In the genomic region with DNA sequence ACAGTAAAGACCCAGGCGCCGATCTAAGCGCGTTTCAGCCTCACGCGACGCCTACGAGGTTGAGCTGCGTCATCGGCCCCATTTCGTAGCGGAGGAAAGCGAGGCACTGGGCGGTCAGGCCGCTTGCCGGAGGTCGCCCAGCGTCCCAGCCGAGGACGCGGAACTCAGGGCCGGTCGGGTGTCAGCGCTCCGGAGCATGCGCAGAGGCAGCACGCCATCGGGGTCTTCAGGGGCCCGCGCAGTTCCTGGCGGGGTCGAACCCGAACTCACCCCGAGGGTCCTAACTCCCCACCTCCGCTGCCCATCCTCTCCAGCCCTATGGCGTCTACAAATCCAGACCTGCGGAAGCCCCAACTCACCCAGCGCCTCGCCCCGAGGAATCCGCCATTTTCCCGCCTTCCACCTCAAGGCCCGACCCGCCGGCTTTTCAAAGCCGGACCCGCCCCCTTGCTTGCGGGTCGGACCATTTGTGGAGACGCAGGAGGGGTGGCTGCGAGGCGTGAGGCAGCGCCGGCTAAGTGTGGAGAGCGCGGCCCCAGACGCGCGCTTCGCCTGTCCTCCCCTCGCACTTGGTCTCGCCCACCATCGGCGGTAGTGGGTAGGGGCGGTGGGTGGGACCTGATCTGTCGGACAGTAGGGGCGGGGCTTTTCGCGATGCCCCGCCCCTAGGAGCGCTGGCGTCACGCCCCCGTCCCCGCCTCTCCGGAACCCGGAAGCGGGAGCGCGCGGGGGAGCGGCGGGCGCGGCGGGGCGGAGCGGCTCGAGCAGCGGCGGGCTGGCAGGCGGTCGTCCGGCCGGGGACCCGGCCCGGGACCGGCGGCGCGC, we compare ENCODE assay signal across 1 cellular context.
TF ChIP-seq lines count a peak whose summit lies in the region.

A gene with protein sequence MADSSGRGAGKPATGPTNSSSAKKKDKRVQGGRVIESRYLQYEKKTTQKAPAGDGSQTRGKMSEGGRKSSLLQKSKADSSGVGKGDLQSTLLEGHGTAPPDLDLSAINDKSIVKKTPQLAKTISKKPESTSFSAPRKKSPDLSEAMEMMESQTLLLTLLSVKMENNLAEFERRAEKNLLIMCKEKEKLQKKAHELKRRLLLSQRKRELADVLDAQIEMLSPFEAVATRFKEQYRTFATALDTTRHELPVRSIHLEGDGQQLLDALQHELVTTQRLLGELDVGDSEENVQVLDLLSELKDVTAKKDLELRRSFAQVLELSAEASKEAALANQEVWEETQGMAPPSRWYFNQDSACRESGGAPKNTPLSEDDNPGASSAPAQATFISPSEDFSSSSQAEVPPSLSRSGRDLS (minus strand): TSS at position 418 of the 825 bp plus-strand sequence. CDS start 30 bp downstream, at position 388.
A gene with protein sequence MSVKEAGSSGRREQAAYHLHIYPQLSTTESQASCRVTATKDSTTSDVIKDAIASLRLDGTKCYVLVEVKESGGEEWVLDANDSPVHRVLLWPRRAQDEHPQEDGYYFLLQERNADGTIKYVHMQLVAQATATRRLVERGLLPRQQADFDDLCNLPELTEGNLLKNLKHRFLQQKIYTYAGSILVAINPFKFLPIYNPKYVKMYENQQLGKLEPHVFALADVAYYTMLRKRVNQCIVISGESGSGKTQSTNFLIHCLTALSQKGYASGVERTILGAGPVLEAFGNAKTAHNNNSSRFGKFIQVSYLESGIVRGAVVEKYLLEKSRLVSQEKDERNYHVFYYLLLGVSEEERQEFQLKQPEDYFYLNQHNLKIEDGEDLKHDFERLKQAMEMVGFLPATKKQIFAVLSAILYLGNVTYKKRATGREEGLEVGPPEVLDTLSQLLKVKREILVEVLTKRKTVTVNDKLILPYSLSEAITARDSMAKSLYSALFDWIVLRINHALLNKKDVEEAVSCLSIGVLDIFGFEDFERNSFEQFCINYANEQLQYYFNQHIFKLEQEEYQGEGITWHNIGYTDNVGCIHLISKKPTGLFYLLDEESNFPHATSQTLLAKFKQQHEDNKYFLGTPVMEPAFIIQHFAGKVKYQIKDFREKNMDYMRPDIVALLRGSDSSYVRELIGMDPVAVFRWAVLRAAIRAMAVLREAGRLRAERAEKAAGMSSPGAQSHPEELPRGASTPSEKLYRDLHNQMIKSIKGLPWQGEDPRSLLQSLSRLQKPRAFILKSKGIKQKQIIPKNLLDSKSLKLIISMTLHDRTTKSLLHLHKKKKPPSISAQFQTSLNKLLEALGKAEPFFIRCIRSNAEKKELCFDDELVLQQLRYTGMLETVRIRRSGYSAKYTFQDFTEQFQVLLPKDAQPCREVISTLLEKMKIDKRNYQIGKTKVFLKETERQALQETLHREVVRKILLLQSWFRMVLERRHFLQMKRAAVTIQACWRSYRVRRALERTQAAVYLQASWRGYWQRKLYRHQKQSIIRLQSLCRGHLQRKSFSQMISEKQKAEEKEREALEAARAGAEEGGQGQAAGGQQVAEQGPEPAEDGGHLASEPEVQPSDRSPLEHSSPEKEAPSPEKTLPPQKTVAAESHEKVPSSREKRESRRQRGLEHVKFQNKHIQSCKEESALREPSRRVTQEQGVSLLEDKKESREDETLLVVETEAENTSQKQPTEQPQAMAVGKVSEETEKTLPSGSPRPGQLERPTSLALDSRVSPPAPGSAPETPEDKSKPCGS (N-terminal part only) (plus strand): TSS at position 743 of the 825 bp plus-strand sequence. CDS start 25,941 bp downstream, outside the sequence.

TF ChIP-seq in HepG2, 621 proteins besides CTCF, POLR2A, EP300 and RAD21 (continued from another document and continues in another):
- peak; percentile 76 for TF ChIP-seq ZBTB14 (CRISPR knock-in tag; IDR thresholded peaks at IDR 0.05)
- peak; percentile 75; the same call in 1 of the 2 replicates for TF ChIP-seq HOXA3 (CRISPR knock-in tag; IDR thresholded peaks at IDR 0.05)
- TF ChIP-seq TRIM22 (IDR thresholded peaks at IDR 0.05), result no peak
- 0 out of 2 replicates have a peak, but pooled peaks have one; percentile 11 for TF ChIP-seq HES4 (CRISPR knock-in tag; IDR thresholded peaks at IDR 0.05; ENCODE audit: borderline replicate concordance)
- TF ChIP-seq, protein P1, sequence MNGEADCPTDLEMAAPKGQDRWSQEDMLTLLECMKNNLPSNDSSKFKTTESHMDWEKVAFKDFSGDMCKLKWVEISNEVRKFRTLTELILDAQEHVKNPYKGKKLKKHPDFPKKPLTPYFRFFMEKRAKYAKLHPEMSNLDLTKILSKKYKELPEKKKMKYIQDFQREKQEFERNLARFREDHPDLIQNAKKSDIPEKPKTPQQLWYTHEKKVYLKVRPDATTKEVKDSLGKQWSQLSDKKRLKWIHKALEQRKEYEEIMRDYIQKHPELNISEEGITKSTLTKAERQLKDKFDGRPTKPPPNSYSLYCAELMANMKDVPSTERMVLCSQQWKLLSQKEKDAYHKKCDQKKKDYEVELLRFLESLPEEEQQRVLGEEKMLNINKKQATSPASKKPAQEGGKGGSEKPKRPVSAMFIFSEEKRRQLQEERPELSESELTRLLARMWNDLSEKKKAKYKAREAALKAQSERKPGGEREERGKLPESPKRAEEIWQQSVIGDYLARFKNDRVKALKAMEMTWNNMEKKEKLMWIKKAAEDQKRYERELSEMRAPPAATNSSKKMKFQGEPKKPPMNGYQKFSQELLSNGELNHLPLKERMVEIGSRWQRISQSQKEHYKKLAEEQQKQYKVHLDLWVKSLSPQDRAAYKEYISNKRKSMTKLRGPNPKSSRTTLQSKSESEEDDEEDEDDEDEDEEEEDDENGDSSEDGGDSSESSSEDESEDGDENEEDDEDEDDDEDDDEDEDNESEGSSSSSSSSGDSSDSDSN (CRISPR knock-in tag; IDR thresholded peaks at IDR 0.05), result peak; percentile 82
- TF ChIP-seq ZNF670 (CRISPR knock-in tag; IDR thresholded peaks at IDR 0.05; ENCODE audit: borderline replicate concordance), result peak; percentile 90
- TF ChIP-seq ZNF33B (CRISPR knock-in tag; IDR thresholded peaks at IDR 0.05), result no peak
- TF ChIP-seq PATZ1 (CRISPR knock-in tag; IDR thresholded peaks at IDR 0.05), result peak; percentile 29
- no peak for TF ChIP-seq GTF2F1 (IDR thresholded peaks at IDR 0.05; ENCODE audit: low read length)
- TF ChIP-seq MED1 (CRISPR knock-in tag; IDR thresholded peaks at IDR 0.05), result peak; percentile 68
- TF ChIP-seq ZSCAN25 (CRISPR knock-in tag; IDR thresholded peaks at IDR 0.05), result no peak
- TF ChIP-seq POLR2G (IDR thresholded peaks at IDR 0.05; ENCODE audit: low read depth, low read length), result peak; percentile 72
- TF ChIP-seq MEF2D (CRISPR knock-in tag; IDR thresholded peaks at IDR 0.05), result 0 out of 2 replicates have a peak, but pooled peaks have one; percentile 50
- TF ChIP-seq POGZ (CRISPR knock-in tag; IDR thresholded peaks at IDR 0.05), result peak; percentile 88
- no peak for TF ChIP-seq HNF4G (IDR thresholded peaks at IDR 0.05; ENCODE audit: borderline replicate concordance, low read depth, low read length)
- no peak for TF ChIP-seq HNF4G (CRISPR knock-in tag; IDR thresholded peaks at IDR 0.05; ENCODE audit: borderline replicate concordance, low read depth)
- TF ChIP-seq, protein P2, sequence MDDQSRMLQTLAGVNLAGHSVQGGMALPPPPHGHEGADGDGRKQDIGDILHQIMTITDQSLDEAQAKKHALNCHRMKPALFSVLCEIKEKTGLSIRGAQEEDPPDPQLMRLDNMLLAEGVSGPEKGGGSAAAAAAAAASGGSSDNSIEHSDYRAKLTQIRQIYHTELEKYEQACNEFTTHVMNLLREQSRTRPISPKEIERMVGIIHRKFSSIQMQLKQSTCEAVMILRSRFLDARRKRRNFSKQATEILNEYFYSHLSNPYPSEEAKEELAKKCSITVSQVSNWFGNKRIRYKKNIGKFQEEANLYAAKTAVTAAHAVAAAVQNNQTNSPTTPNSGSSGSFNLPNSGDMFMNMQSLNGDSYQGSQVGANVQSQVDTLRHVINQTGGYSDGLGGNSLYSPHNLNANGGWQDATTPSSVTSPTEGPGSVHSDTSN (CRISPR knock-in tag; IDR thresholded peaks at IDR 0.05; ENCODE audit: borderline replicate concordance), result no peak
- peak; percentile 89 for TF ChIP-seq ATF7-NPFF (CRISPR knock-in tag; IDR thresholded peaks at IDR 0.05; ENCODE audit: low read depth)
- peak; percentile 72; the same call in 1 of the 2 replicates for TF ChIP-seq ZNF678 (CRISPR knock-in tag; IDR thresholded peaks at IDR 0.05)
- no peak for TF ChIP-seq DDIT3 (CRISPR knock-in tag; IDR thresholded peaks at IDR 0.05)
- TF ChIP-seq ZNF503 (CRISPR knock-in tag; IDR thresholded peaks at IDR 0.05), result peak; percentile 33; the same call in 1 of the 2 replicates
- no peak for TF ChIP-seq LCORL (IDR thresholded peaks at IDR 0.05)
- peak; percentile 65 for TF ChIP-seq LCORL (CRISPR knock-in tag; IDR thresholded peaks at IDR 0.05)
- TF ChIP-seq ARID2 (CRISPR knock-in tag; IDR thresholded peaks at IDR 0.05; ENCODE audit: borderline replicate concordance), result no peak
- TF ChIP-seq, protein P3, sequence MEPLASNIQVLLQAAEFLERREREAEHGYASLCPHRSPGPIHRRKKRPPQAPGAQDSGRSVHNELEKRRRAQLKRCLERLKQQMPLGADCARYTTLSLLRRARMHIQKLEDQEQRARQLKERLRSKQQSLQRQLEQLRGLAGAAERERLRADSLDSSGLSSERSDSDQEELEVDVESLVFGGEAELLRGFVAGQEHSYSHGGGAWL (CRISPR knock-in tag; IDR thresholded peaks at IDR 0.05), result peak; percentile 65; the same call in 1 of the 2 replicates
- TF ChIP-seq REPIN1 (CRISPR knock-in tag; IDR thresholded peaks at IDR 0.05; ENCODE audit: borderline replicate concordance, low read depth), result peak; percentile 65; the same call in 1 of the 2 replicates
- TF ChIP-seq NR2F2 (IDR thresholded peaks at IDR 0.05; ENCODE audit: borderline replicate concordance, low read depth), result 0 out of 2 replicates have a peak, but pooled peaks have one; percentile 41
- TF ChIP-seq ZNF780A (CRISPR knock-in tag; IDR thresholded peaks at IDR 0.05), result no peak; the same call in 1 of the 2 replicates
- TF ChIP-seq HNRNPL (IDR thresholded peaks at IDR 0.05; ENCODE audit: low read depth, low read length), result 0 out of 2 replicates have a peak, but pooled peaks have one; percentile 59
- TF ChIP-seq, protein P4, sequence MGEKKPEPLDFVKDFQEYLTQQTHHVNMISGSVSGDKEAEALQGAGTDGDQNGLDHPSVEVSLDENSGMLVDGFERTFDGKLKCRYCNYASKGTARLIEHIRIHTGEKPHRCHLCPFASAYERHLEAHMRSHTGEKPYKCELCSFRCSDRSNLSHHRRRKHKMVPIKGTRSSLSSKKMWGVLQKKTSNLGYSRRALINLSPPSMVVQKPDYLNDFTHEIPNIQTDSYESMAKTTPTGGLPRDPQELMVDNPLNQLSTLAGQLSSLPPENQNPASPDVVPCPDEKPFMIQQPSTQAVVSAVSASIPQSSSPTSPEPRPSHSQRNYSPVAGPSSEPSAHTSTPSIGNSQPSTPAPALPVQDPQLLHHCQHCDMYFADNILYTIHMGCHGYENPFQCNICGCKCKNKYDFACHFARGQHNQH (CRISPR knock-in tag; IDR thresholded peaks at IDR 0.05), result 0 out of 2 replicates have a peak, but pooled peaks have one; percentile 17
- TF ChIP-seq ZNF143 (CRISPR knock-in tag; IDR thresholded peaks at IDR 0.05), result no peak
- TF ChIP-seq RXRB (CRISPR knock-in tag; IDR thresholded peaks at IDR 0.05; ENCODE audit: borderline replicate concordance), result peak; percentile 60
- peak; percentile 60; the same call in 1 of the 2 replicates for TF ChIP-seq POLR2AphosphoS5 (IDR thresholded peaks at IDR 0.05; ENCODE audit: low read depth, low read length)
- TF ChIP-seq SIN3B (IDR thresholded peaks at IDR 0.05; ENCODE audit: low read length), result peak; percentile 90
- 0 out of 2 replicates have a peak, but pooled peaks have one; percentile 1 for TF ChIP-seq ZNF572 (CRISPR knock-in tag; IDR thresholded peaks at IDR 0.05)
